Comparison of ENCODE assay signal across 26 cellular contexts in the genomic region with DNA sequence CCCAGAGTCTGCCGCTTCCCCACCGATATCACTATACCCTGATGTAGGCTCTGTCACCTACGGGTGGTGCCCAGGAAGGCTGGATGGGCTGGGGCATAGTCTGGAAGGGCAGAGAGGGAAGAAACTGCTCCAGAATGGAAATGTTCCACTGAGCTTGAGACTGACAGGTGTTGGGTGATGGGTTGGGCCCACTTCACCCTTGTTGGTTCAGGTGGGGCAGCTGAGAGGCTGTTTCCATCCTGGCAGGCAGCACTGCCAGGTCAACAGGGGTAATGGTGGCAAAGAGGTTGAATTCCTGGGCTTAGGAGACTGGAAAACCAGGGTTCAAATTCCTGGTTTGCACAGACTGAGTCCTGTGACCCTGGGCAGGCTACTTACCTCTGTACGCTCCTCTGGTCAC.
"Had no signal": no experiment of that assay in that cellular context is flagged by ENCODE, and none has a peak within 500 bp of the region (broad histone marks: within the 10 kb centered on the region; RNA-seq: fewer than 3 reads in every experiment).

No MANE protein-coding gene starts in this region.

- DNase-seq: activated CD4-positive, alpha-beta T cell treated with anti-CD3 and anti-CD28 coated beads for 48 hours; activated CD4-positive, alpha-beta T cell treated with anti-CD3 and anti-CD28 coated beads, Interleukin-2, amount 50 U/mL, for 48 hours; activated CD8-positive, alpha-beta memory T cell treated with anti-CD3 and anti-CD28 coated beads for 24 hours; activated effector memory CD4-positive, alpha-beta T cell treated with Interleukin-2 at 50 U/mL for 16 hours; activated naive CD4-positive, alpha-beta T cell treated with anti-CD3 and anti-CD28 coated beads for 36 hours; activated naive CD8-positive, alpha-beta T cell treated with anti-CD3 and anti-CD28 coated beads for 36 hours; adrenal gland; aorta; cerebellar nuclear complex; colonic mucosa; effector CD8-positive, alpha-beta T cell; glutamatergic neuron; left ventricle myocardium superior; mammary epithelial cell; nucleus accumbens; pancreas; T1000; thyroid gland; WERI-Rb-1 had no signal

- ATAC-seq: activated CD4-positive, CD25-positive, alpha-beta regulatory T cell treated with anti-CD3 and anti-CD28 coated beads, Interleukin-2, amount 50 U/mL, for 24 hours; left ventricle myocardium superior; pancreas had no signal

- H3K27me3 Mint-ChIP-seq: activated naive CD8-positive, alpha-beta T cell treated with anti-CD3 and anti-CD28 coated beads for 36 hours; brain; stimulated activated naive CD8-positive, alpha-beta T cell treated with anti-CD3 and anti-CD28 coated beads, Interleukin-15, Interleukin-2, amounts not matched to agents 100 ng/mL and 50 ng/mL, for 24 hours had no signal

- H3K27me3 ChIP-seq: adrenal gland, cardiac muscle cell, colonic mucosa, pancreas, right atrium auricular region, thyroid gland had no signal

- H3K27ac Mint-ChIP-seq: activated naive CD4-positive, alpha-beta T cell treated with anti-CD3 and anti-CD28 coated beads for 36 hours; activated naive CD8-positive, alpha-beta T cell treated with anti-CD3 and anti-CD28 coated beads for 36 hours; nephron; stimulated activated naive CD8-positive, alpha-beta T cell treated with anti-CD3 and anti-CD28 coated beads, Interleukin-15, Interleukin-2, amounts not matched to agents 100 ng/mL and 50 ng/mL, for 24 hours; T-helper 1 cell treated with Interleukin-12 subunit alpha and Interleukin-12 subunit beta and Interleukin-4 antibody, amounts not matched to agents 30 μg/mL and 1 μg/mL, for 36 hours had no signal

- H3K9me3 Mint-ChIP-seq: activated naive CD4-positive, alpha-beta T cell treated with anti-CD3 and anti-CD28 coated beads for 36 hours; activated naive CD8-positive, alpha-beta T cell treated with anti-CD3 and anti-CD28 coated beads for 36 hours; brain; nephron; stimulated activated naive CD8-positive, alpha-beta T cell treated with anti-CD3 and anti-CD28 coated beads, Interleukin-15, Interleukin-2, amounts not matched to agents 100 ng/mL and 50 ng/mL, for 24 hours; T-helper 1 cell treated with Interleukin-12 subunit alpha and Interleukin-12 subunit beta and Interleukin-4 antibody, amounts not matched to agents 30 μg/mL and 1 μg/mL, for 36 hours had no signal

- H3K27ac ChIP-seq: adrenal gland, cardiac muscle cell, colonic mucosa, pancreas, right atrium auricular region, thyroid gland, WERI-Rb-1 had no signal

- H3K4me1 Mint-ChIP-seq: activated naive CD8-positive, alpha-beta T cell treated with anti-CD3 and anti-CD28 coated beads for 36 hours; brain; nephron had no signal

- H3K4me3 Mint-ChIP-seq: activated naive CD4-positive, alpha-beta T cell treated with anti-CD3 and anti-CD28 coated beads for 36 hours; activated naive CD8-positive, alpha-beta T cell treated with anti-CD3 and anti-CD28 coated beads for 36 hours; brain; nephron; stimulated activated naive CD8-positive, alpha-beta T cell treated with anti-CD3 and anti-CD28 coated beads, Interleukin-15, Interleukin-2, amounts not matched to agents 100 ng/mL and 50 ng/mL, for 24 hours; T-helper 1 cell treated with Interleukin-12 subunit alpha and Interleukin-12 subunit beta and Interleukin-4 antibody, amounts not matched to agents 30 μg/mL and 1 μg/mL, for 36 hours had no signal

- H3K4me1 ChIP-seq: colonic mucosa, pancreas, thyroid gland had no signal

- H3K9me3 ChIP-seq: adrenal gland, colonic mucosa, pancreas, right atrium auricular region, thyroid gland had no signal

- H3K4me3 ChIP-seq: adrenal gland, cardiac muscle cell, colonic mucosa, pancreas, right atrium auricular region, thyroid gland had no signal
